Comparison of ENCODE assay signal across 15 cellular contexts in the genomic region with DNA sequence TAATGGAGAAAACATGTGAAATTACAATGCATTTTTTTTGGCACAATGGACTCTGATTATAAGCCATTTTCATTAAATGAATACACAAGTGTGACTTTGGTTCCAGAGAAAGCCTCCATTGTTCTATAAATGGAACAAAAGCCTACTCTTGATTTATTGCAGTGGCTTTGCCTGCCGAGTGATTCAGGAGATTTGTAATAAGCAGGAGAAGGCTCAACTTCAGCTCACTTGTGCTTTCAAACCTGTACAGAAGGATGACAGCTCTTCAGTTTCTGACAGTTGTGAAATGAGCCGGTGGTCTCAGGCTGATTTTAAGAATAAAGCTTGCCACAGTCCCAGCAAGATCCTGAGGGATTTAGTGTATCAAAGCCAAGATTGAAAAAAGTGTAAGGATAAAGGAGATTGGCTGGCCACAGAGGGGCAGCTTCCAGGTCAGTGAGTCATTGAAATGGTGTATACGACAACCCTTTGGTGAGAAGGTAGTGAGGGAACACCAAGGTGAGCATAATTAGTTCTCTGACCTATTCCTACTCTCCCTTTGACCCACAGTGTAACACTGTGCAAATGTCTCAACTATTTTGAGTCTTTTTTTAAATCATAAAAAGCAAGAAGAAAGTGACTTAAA.
DNase-seq lines count a peak whose midpoint lies in the region; ATAC-seq and TF ChIP-seq lines count a peak whose summit lies in the region.
"Had no signal": no experiment of that assay in that cellular context is flagged by ENCODE, and none has a peak within 500 bp of the region (broad histone marks: within the 10 kb centered on the region; RNA-seq: fewer than 3 reads in every experiment).

No MANE protein-coding gene starts in this region.

- CTCF ChIA-PET in PC-3 (lab: Charles Lee), result no interaction called here

- H3K4me1 ChIP-seq in PC-3 (ENCODE audit: insufficient read depth, low read length) (no peaks in the 10 kb centered on the region), neuronal stem cell (ENCODE audit: control insufficient read depth in 2 of 2, insufficient read depth in 1 of 2, low read depth in 1 of 2, low read length in 2 of 2) (peaks cover 0 to 6% of the 10 kb centered on the region in 2 donors), Peyer's patch (no peaks in the 10 kb centered on the region)
- H3K4me1 ChIP-seq: BLaER1 had no signal

- H3F3A ChIP-seq in PC-3 (ENCODE audit: low read length, unreplicated experiment), result no peaks in the 10 kb centered on the region

- H3K4me2 ChIP-seq in PC-3 (ENCODE audit: low read length) (no peak overlapping the region), neuronal stem cell (ENCODE audit: insufficient read depth, low read length, poor library complexity, severe bottlenecking) (no peak overlapping the region)
- H3K4me2 ChIP-seq: BLaER1, KMS-11 had no signal

- H3K27ac ChIP-seq in PC-3 (ENCODE audit: low read length), result no peak overlapping the region
- H3K27ac ChIP-seq in neuronal stem cell (replicated peaks; ENCODE audit: low read length), result peak overlapping the region; percentile 2
- H3K27ac ChIP-seq in Peyer's patch, result no peak overlapping the region
- H3K27ac ChIP-seq: BLaER1, KMS-11, neutrophil had no signal

- H2BK15ac ChIP-seq in neuronal stem cell (ENCODE audit: low read length), result no peak overlapping the region

- no peaks in the 10 kb centered on the region for H3K36me3 ChIP-seq in PC-3 (ENCODE audit: low read depth, low read length)
- H3K36me3 ChIP-seq in neuronal stem cell (replicated peaks in 1 of 2; ENCODE audit: control insufficient read depth in 2 of 2, insufficient read depth in 2 of 2, low read length in 2 of 2), result no peaks in the 10 kb centered on the region
- no peaks in the 10 kb centered on the region for H3K36me3 ChIP-seq in Peyer's patch
- H3K36me3 ChIP-seq: BLaER1, neutrophil had no signal

- H3K27me3 ChIP-seq in PC-3 (ENCODE audit: low read length) (no peaks in the 10 kb centered on the region), neuronal stem cell (ENCODE audit: control insufficient read depth in 3 of 3, insufficient read depth in 3 of 3, low read depth in 1 of 3, low read length in 3 of 3) (no peaks in the 10 kb centered on the region), Peyer's patch (no peaks in the 10 kb centered on the region)
- H3K27me3 ChIP-seq: BLaER1, neutrophil had no signal

- no peak overlapping the region for H3K4me3 ChIP-seq in PC-3 (ENCODE audit: low read length)
- no peak overlapping the region for H3K4me3 ChIP-seq in fibroblast of the aortic adventitia (ENCODE audit: low read depth, low read length)
- H3K4me3 ChIP-seq in neuronal stem cell (ENCODE audit: low read length in 2 of 2), result no peak overlapping the region
- no peak overlapping the region for H3K4me3 ChIP-seq in Peyer's patch
- H3K4me3 ChIP-seq: BLaER1 had no signal

- no peak for TF ChIP-seq CTCF in PC-3 (conservative IDR thresholded peaks at IDR 0.05; ENCODE audit: low read depth, low read length)
- TF ChIP-seq CTCF in fibroblast of the aortic adventitia (IDR thresholded peaks at IDR 0.05; ENCODE audit: insufficient read depth, low read length), result no peak
- no peak for TF ChIP-seq CTCF in Peyer's patch (IDR thresholded peaks at IDR 0.05)

- H4K8ac ChIP-seq in neuronal stem cell (ENCODE audit: low read depth, low read length), result no peak overlapping the region

- 0 out of 2 replicates have a peak overlapping the region, but pooled peaks have one; percentile 15 for H2AFZ ChIP-seq in PC-3 (ENCODE audit: low read length)
- H2AFZ ChIP-seq in neuronal stem cell (ENCODE audit: low read length), result peak overlapping the region; percentile 53

- H4K91ac ChIP-seq in neuronal stem cell (ENCODE audit: low read depth, low read length, poor library complexity), result no peak overlapping the region

- no peaks in the 10 kb centered on the region for H4K20me1 ChIP-seq in PC-3 (ENCODE audit: low read length)
- H4K20me1 ChIP-seq: BLaER1 had no signal

- ATAC-seq in PC-3, result no peak
- ATAC-seq in GM18861 (IDR thresholded peaks at IDR 0.05; ENCODE audit: unreplicated experiment), result no peak
- ATAC-seq: activated CD8-positive, alpha-beta T cell treated with anti-CD3 and anti-CD28 coated beads, Interleukin-2, amount 10 ng/mL, durations not matched to agents 7 days and 5 days had no signal

- no peaks in the 10 kb centered on the region for H3K79me1 ChIP-seq in neuronal stem cell (ENCODE audit: low read depth, low read length)

- H2BK5ac ChIP-seq in neuronal stem cell (ENCODE audit: low read length), result no peak overlapping the region

- BruUV-seq in PC-3 (replicated peaks; lab: Mats Ljungman, UMichigan), result no TSS peak

- H3K18ac ChIP-seq in neuronal stem cell (ENCODE audit: low read length), result no peak overlapping the region

- POLR2A ChIA-PET in PC-3 (lab: Charles Lee; ENCODE audit: unreplicated experiment), result no interaction called here

- TF ChIP-seq POLR2A in Peyer's patch (IDR thresholded peaks at IDR 0.05), result no peak

- DNase-seq in EH (ENCODE audit: low read depth) (peak; percentile 15), PC-3 (no peak), fibroblast of the aortic adventitia (ENCODE audit: low read depth) (peak; percentile 36), neuronal stem cell (ENCODE audit: low spot score) (peak; percentile 4), Peyer's patch (no peak), posterior cingulate gyrus (no peak)
- no peak for DNase-seq in activated T-cell treated with anti-CD3 and anti-CD28 coated beads, Interleukin-2, amount 50 U/mL, for 1 hour
- DNase-seq: activated CD8-positive, alpha-beta T cell treated with anti-CD3 and anti-CD28 coated beads, Interleukin-2, amount 10 ng/mL, durations not matched to agents 7 days and 5 days; activated naive CD4-positive, alpha-beta T cell treated with Interleukin-2 at 50 U/mL for 16 hours; islet precursor cell; NCI-H2171 treated with DMSO at 0.1 percent for 48 hours had no signal

- H3K79me2 ChIP-seq in PC-3 (ENCODE audit: low read length), result no peaks in the 10 kb centered on the region

- no CpG with 5 or more reads among the region's 3 CpGs for WGBS in neuronal stem cell (ENCODE audit: extremely low coverage in 2 of 2, insufficient read length in 2 of 2, insufficient replicate concordance in 1 of 2), 2 donors

- H2BK120ac ChIP-seq in neuronal stem cell (ENCODE audit: low read depth, low read length), result no peak overlapping the region

- no peak overlapping the region for H3K23ac ChIP-seq in neuronal stem cell (ENCODE audit: low read depth, low read length, poor library complexity)

- H3K4ac ChIP-seq in neuronal stem cell (ENCODE audit: low read length), result no peak overlapping the region

- intact Hi-C loops in PC-3 (cut with micrococcal nuclease), result no loop called here
- intact Hi-C loops in posterior cingulate gyrus (cut with DNase I), result no loop called here

- no peak overlapping the region for H3K14ac ChIP-seq in neuronal stem cell (ENCODE audit: low read length)

- H2AK5ac ChIP-seq in neuronal stem cell (ENCODE audit: low read depth, low read length), result no peak overlapping the region

- H2BK12ac ChIP-seq in neuronal stem cell (ENCODE audit: low read length), result no peak overlapping the region

- H3K9ac ChIP-seq in PC-3 (ENCODE audit: low read length) (no peak overlapping the region), neuronal stem cell (ENCODE audit: low read depth, low read length, poor library complexity) (no peak overlapping the region)
- H3K9ac ChIP-seq: BLaER1, KMS-11 had no signal

- no peaks in the 10 kb centered on the region for H3K9me2 ChIP-seq in PC-3 (replicated peaks; ENCODE audit: low read length)

- H3K9me3 ChIP-seq in PC-3 (ENCODE audit: low read length), result no peaks in the 10 kb centered on the region
- peaks cover 0 to 6% of the 10 kb centered on the region in 2 donors for H3K9me3 ChIP-seq in neuronal stem cell (replicated peaks in 1 of 2; ENCODE audit: control insufficient read depth in 2 of 2, insufficient read depth in 1 of 2, low read depth in 1 of 2, low read length in 2 of 2)
- no peaks in the 10 kb centered on the region for H3K9me3 ChIP-seq in Peyer's patch
- H3K9me3 ChIP-seq: BLaER1, neutrophil had no signal

Comparison
In these comparisons a context has a peak if more than half of its experiments do, and no peak if none do; other contexts are left out.
1. DNase-seq: peak in EH (single experiment), fibroblast of the aortic adventitia (single experiment) and neuronal stem cell (single experiment); none in PC-3 (single experiment), activated T-cell treated with anti-CD3 and anti-CD28 coated beads, Interleukin-2, amount 50 U/mL, for 1 hour (single experiment), Peyer's patch (0 of 3) and posterior cingulate gyrus (0 of 10).